In genomic region chr6:153465050-153465449, GRCh38 we compare ENCODE assay signal across 26 cellular contexts.
"Had no signal": no experiment of that assay in that cellular context is flagged by ENCODE, and none has a peak within 500 bp of the region (broad histone marks: within the 10 kb centered on the region; RNA-seq: fewer than 3 reads in every experiment).

No MANE protein-coding gene starts in this region.

- H3K27me3 ChIP-seq: left lung, neural progenitor cell, neutrophil, ovary, right atrium auricular region, stomach, testis, thyroid gland, transverse colon, upper lobe of left lung, vagina had no signal

- H3K27ac ChIP-seq: left lung, lower lobe of right lung, neural progenitor cell, neutrophil, ovary, right atrium auricular region, skin epidermis, stomach, testis, thyroid gland, transverse colon, upper lobe of left lung, vagina had no signal

- H3K9ac ChIP-seq: neural progenitor cell had no signal

- H3K9me3 ChIP-seq: left lung, lower lobe of right lung, neutrophil, ovary, stomach, testis, thyroid gland, transverse colon, upper lobe of left lung, vagina had no signal

- DNase-seq: hippocampal formation; left colon; left lung; lower lobe of right lung; mammary epithelial cell; mesenchymal stem cell; naive thymus-derived CD8-positive, alpha-beta T cell; ovary; stimulated activated CD4-positive, alpha-beta T cell treated with anti-CD3 and anti-CD28 coated beads, Interleukin-12 subunit alpha, Interleukin-12 subunit beta, amount 100 ng/mL, for 4 hours; stimulated activated CD4-positive, alpha-beta T cell treated with anti-CD3 and anti-CD28 coated beads, Interleukin-15, amount 100 ng/mL, for 24 hours; stimulated activated CD4-positive, alpha-beta T cell treated with anti-CD3 and anti-CD28 coated beads, Interleukin-2, amount 100 ng/mL, for 24 hours; stimulated activated CD4-positive, alpha-beta T cell treated with anti-CD3 and anti-CD28 coated beads, Interleukin-4, amount 100 ng/mL, for 1 hour; stimulated activated naive B cell treated with anti-CD40 and anti-IgM and Interleukin-4, amounts not matched to agents 10 μg/mL and 1 μg/mL and 100 μg/mL, for 72 hours; stimulated activated naive CD8-positive, alpha-beta T cell treated with anti-CD3 and anti-CD28 coated beads, Interleukin-15, Interleukin-2, amounts not matched to agents 100 U/mL and 50 U/mL, for 24 hours; stomach; testis; thyroid gland; transverse colon; upper lobe of left lung had no signal

- FAIRE-seq: keratinocyte had no signal

- H2AFZ ChIP-seq: neural progenitor cell had no signal

- H3K36me3 ChIP-seq: left lung, lower lobe of right lung, neural progenitor cell, neutrophil, ovary, right atrium auricular region, stomach, thyroid gland, transverse colon, upper lobe of left lung, vagina had no signal

- ATAC-seq: left colon; left lung; lower lobe of right lung; naive thymus-derived CD8-positive, alpha-beta T cell; sciatic nerve; stimulated activated naive B cell treated with anti-CD40 and anti-IgM and Interleukin-4, amounts not matched to agents 10 μg/mL and 1 μg/mL and 100 μg/mL, for 72 hours; stimulated activated naive CD8-positive, alpha-beta T cell treated with anti-CD3 and anti-CD28 coated beads, Interleukin-15, Interleukin-2, amounts not matched to agents 100 U/mL and 50 U/mL, for 24 hours had no signal

- H3K4me1 ChIP-seq: left lung, lower lobe of right lung, neural progenitor cell, right atrium auricular region, stomach, testis, thyroid gland, transverse colon, upper lobe of left lung, vagina had no signal

- H3K4me2 ChIP-seq: neural progenitor cell had no signal

- H3K4me3 ChIP-seq: left lung, lower lobe of right lung, neural progenitor cell, ovary, right atrium auricular region, skin epidermis, stomach, testis, thyroid gland, transverse colon, upper lobe of left lung, vagina had no signal
